Comparison of ENCODE assay signal across 8 cellular contexts in the genomic region with DNA sequence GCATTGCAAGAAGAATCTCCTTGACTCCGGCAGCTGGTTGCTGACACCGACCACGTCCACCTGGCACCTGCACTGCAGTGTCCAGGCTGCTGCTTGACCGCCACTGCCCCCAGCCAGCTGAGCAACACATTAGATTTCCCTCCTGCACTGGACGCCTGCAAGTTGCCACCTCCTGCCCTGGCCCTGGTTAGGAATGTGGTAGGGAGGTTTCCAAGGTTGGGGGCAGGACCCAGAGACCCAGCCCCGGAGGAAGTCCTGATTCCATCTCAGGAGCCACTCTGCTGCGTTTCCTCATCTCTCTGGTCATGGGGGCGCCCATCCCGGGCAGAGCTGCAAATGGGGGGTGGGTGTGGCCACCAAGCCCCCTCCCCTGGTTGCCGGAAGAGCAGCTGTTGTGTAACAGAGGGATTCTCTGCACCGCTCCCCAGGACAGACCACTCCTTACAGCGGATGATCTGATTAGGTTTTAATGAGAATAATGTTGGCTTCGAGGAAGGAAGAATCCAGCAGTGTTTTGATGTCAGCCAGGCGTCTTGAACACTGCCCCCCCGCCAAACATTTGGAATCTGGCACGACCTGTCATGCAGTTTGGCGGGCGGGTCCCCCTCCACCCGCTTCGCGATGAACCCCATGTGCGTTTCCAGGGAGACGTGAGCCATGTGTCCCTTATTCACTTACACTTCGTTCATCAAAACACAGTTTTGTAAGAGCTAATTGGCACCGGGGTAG.
DNase-seq lines count a peak whose midpoint lies in the region; ATAC-seq, FAIRE-seq and TF ChIP-seq lines count a peak whose summit lies in the region.
"Not testable (repeated sequence)": the region's sequence is repeated elsewhere in the genome, so short reads cannot be mapped to it uniquely, and the experiment has no call there.

No MANE protein-coding gene starts in this region.

- 26 to 40% methylated on average over 12 to 19 of the region's 25 CpGs for WGBS in esophagus squamous epithelium, 2 donors
- 49 to 58% methylated on average over 25 of the region's 25 CpGs for WGBS in pancreas, 2 donors
- 43 to 56% methylated on average over 21 to 24 of the region's 25 CpGs for WGBS in testis, 2 donors

- intact Hi-C loops in esophagus squamous epithelium (cut with DNase I); left cardiac atrium (cut with DNase I); lower lobe of right lung (cut with DNase I); pancreas (cut with DNase I); testis (cut with DNase I; ENCODE audit: low total_unique reads): not testable (repeated sequence)

- not testable (repeated sequence) for TF ChIP-seq POLR2A in esophagus squamous epithelium (IDR thresholded peaks at IDR 0.05); testis (IDR thresholded peaks at IDR 0.05)

- DNase-seq in Ammon's horn (ENCODE audit: low spot score) (peak; percentile 72), NCI-H510A treated with DMSO at 0.1 percent for 48 hours (lab: John Stamatoyannopoulos, UW) (peak; percentile 7), pancreas (peak in 1 of 6 donors; percentile 14), testis (peak; percentile 34)
- DNase-seq in activated effector memory CD4-positive, alpha-beta T cell treated with anti-CD3 and anti-CD28 coated beads, Interleukin-2, amount 50 U/mL, for 16 hours: peak; percentile 38
- DNase-seq in esophagus squamous epithelium (lab: John Stamatoyannopoulos, UW); left cardiac atrium; lower lobe of right lung: not testable (repeated sequence)

- H3K27me3 ChIP-seq in esophagus squamous epithelium; lower lobe of right lung (ENCODE audit: low read depth); pancreas; testis: not testable (repeated sequence)

- H3K4me1 ChIP-seq in esophagus squamous epithelium (peaks cover 0 to 56% (median 5%) of the 10 kb centered on the region in 3 donors), testis (peaks cover 14% of the 10 kb centered on the region)
- H3K4me1 ChIP-seq in lower lobe of right lung, pancreas: not testable (repeated sequence)

- H3K36me3 ChIP-seq in esophagus squamous epithelium; lower lobe of right lung; pancreas; testis (ENCODE audit: low read depth, missing control alignments): not testable (repeated sequence)

- H3K27ac ChIP-seq in esophagus squamous epithelium: peak overlapping the region in 3 of 4 donors; percentile 53 to 78 (median 69)
- H3K27ac ChIP-seq in lower lobe of right lung: peak overlapping the region; percentile 36
- peak overlapping the region in 3 of 4 donors; percentile 35 to 63 (median 40) for H3K27ac ChIP-seq in pancreas
- H3K27ac ChIP-seq in testis: peak overlapping the region in 1 of 2 donors; percentile 68

- TF ChIP-seq CTCF in esophagus squamous epithelium (IDR thresholded peaks at IDR 0.05); lower lobe of right lung (IDR thresholded peaks at IDR 0.05); pancreas (IDR thresholded peaks at IDR 0.05); testis (IDR thresholded peaks at IDR 0.05): not testable (repeated sequence)

- ATAC-seq in left cardiac atrium (peak; percentile 29 to 38), lower lobe of right lung (peak; percentile 67), pancreas (peak in 2 of 4 donors; percentile 2 to 4)

- not testable (repeated sequence) for H3K4me3 ChIP-seq in esophagus squamous epithelium, lower lobe of right lung, pancreas, testis

- FAIRE-seq in pancreas (lab: Jason Lieb, UNC): not testable (repeated sequence)

- not testable (repeated sequence) for H3K9me3 ChIP-seq in esophagus squamous epithelium, lower lobe of right lung, pancreas, testis
